In genomic region chr10:20891338-20891714, GRCh38 we compare ENCODE assay signal across 17 cellular contexts. TPM values are rescaled to one million over a fixed set of nuclear protein-coding genes. Genes with fewer than 3 reads are reported as not detected.
DNase-seq lines count a peak whose midpoint lies in the region; ATAC-seq and TF ChIP-seq lines count a peak whose summit lies in the region.
"Had no signal": no experiment of that assay in that cellular context is flagged by ENCODE, and none has a peak within 500 bp of the region (broad histone marks: within the 10 kb centered on the region; RNA-seq: fewer than 3 reads in every experiment).

No MANE protein-coding gene starts in this region.

- H3K27ac ChIP-seq in left lung, result no peak overlapping the region
- no peak overlapping the region for H3K27ac ChIP-seq in CD4-positive, alpha-beta memory T cell (ENCODE audit: low read depth, low read length)
- H3K27ac ChIP-seq: ovary, RWPE1 had no signal

- no peak for TF ChIP-seq CTCF in fibroblast of the aortic adventitia (IDR thresholded peaks at IDR 0.05; ENCODE audit: insufficient read depth, low read length)
- no peak for TF ChIP-seq CTCF in left lung (IDR thresholded peaks at IDR 0.05)

- no peaks in the 10 kb centered on the region for H3K27me3 ChIP-seq in left lung
- no peaks in the 10 kb centered on the region for H3K27me3 ChIP-seq in CD4-positive, alpha-beta memory T cell (ENCODE audit: insufficient read depth, low read length)
- H3K27me3 ChIP-seq: ovary had no signal

- H3K9me3 ChIP-seq in left lung, result no peaks in the 10 kb centered on the region
- H3K9me3 ChIP-seq in CD4-positive, alpha-beta memory T cell (ENCODE audit: control insufficient read depth in 1 of 2, low read length in 2 of 2), result no peaks in the 10 kb centered on the region
- H3K9me3 ChIP-seq: ovary had no signal

- H3K27me3 Mint-ChIP-seq in CD4-positive, alpha-beta memory T cell, result no peaks in the 10 kb centered on the region

- H3K4me3 ChIP-seq in fibroblast of the aortic adventitia (ENCODE audit: low read depth, low read length), result no peak overlapping the region
- H3K4me3 ChIP-seq in left lung, result no peak overlapping the region
- H3K4me3 ChIP-seq in CD4-positive, alpha-beta memory T cell (ENCODE audit: low read length in 2 of 2), result no peak overlapping the region
- H3K4me3 ChIP-seq: ovary had no signal

- CTCF ChIA-PET in CD4-positive, alpha-beta memory T cell (lab: Charles Lee; ENCODE audit: partially characterized antibody), result no interaction called here

- peak; percentile 61 for ATAC-seq in left lung
- ATAC-seq in HG03565 (IDR thresholded peaks at IDR 0.05; ENCODE audit: unreplicated experiment), result no peak
- ATAC-seq: stimulated activated naive CD8-positive, alpha-beta T cell treated with anti-CD3 and anti-CD28 coated beads, Interleukin-15, Interleukin-2, amounts not matched to agents 100 U/mL and 50 U/mL, for 24 hours had no signal

- DNase-seq in Caki2 (ENCODE audit: low read depth) (peak; percentile 19), RPMI7951 (ENCODE audit: low read depth) (peak; percentile 3), fibroblast of the aortic adventitia (ENCODE audit: low read depth) (peak; percentile 63), left lung (no peak), GM19238 (ENCODE audit: insufficient read length, low spot score) (no peak), NCI-H510A treated with DMSO at 0.1 percent for 48 hours (lab: John Stamatoyannopoulos, UW) (no peak)
- DNase-seq in CD4-positive, alpha-beta memory T cell, result no peak
- DNase-seq: activated CD4-positive, alpha-beta T cell treated with anti-CD3 and anti-CD28 coated beads for 4 hours; activated CD8-positive, alpha-beta memory T cell treated with anti-CD3 and anti-CD28 coated beads, Interleukin-2, amount 50 U/mL, for 48 hours; activated naive CD4-positive, alpha-beta T cell treated with anti-CD3 and anti-CD28 coated beads, Interleukin-2, amount 50 U/mL, for 16 hours; central memory CD4-positive, alpha-beta T cell; HCEC 1CT; immature natural killer cell; ovary; stimulated activated naive CD8-positive, alpha-beta T cell treated with anti-CD3 and anti-CD28 coated beads, Interleukin-15, Interleukin-2, amounts not matched to agents 100 U/mL and 50 U/mL, for 24 hours had no signal

- H3K4me3 Mint-ChIP-seq in CD4-positive, alpha-beta memory T cell, result no peak overlapping the region
- H3K4me3 Mint-ChIP-seq: immature natural killer cell had no signal

- H3K4me1 ChIP-seq in left lung, result no peaks in the 10 kb centered on the region
- no peaks in the 10 kb centered on the region for H3K4me1 ChIP-seq in CD4-positive, alpha-beta memory T cell (ENCODE audit: insufficient read depth, low read length)

- no peaks in the 10 kb centered on the region for H3K4me1 Mint-ChIP-seq in CD4-positive, alpha-beta memory T cell
- H3K4me1 Mint-ChIP-seq: immature natural killer cell had no signal

- in situ Hi-C loops in Caki2 (cut with HindIII; ENCODE audit: low pct_unique_long_range_greater_than_20kb, low sequenced_read_pairs), result no loop called here

- H3K36me3 Mint-ChIP-seq in CD4-positive, alpha-beta memory T cell, result no peaks in the 10 kb centered on the region
- H3K36me3 Mint-ChIP-seq: immature natural killer cell had no signal

- no peak overlapping the region for H3K27ac Mint-ChIP-seq in CD4-positive, alpha-beta memory T cell
- H3K27ac Mint-ChIP-seq: immature natural killer cell had no signal

- no peaks in the 10 kb centered on the region for H3K36me3 ChIP-seq in left lung
- H3K36me3 ChIP-seq in CD4-positive, alpha-beta memory T cell (ENCODE audit: insufficient read depth, low read length), result no peaks in the 10 kb centered on the region
- H3K36me3 ChIP-seq: ovary had no signal

- intact Hi-C loops in left lung (cut with DNase I), result no loop called here
- intact Hi-C loops in CD4-positive, alpha-beta memory T cell (cut with micrococcal nuclease), result no loop called here

- POLR2A ChIA-PET in CD4-positive, alpha-beta memory T cell (lab: Charles Lee; ENCODE audit: partially characterized antibody), result no interaction called here

- H3K9me3 Mint-ChIP-seq in CD4-positive, alpha-beta memory T cell, result peaks cover 0 to 5% (median 0%) of the 10 kb centered on the region in 8 donors
- H3K9me3 Mint-ChIP-seq: immature natural killer cell had no signal

RNA-seq across cellular contexts. Expression of gene NEBL, which starts 5.8 kb away (rescaled TPM):
- 5.4 and 7.4 TPM in 2 replicates for total RNA-seq in Caki2 (2014; rRNA removed; shearing (Covaris generic); ENCODE audit: low replicate concordance)
- under 0.01 TPM in 1 of 2 replicates, not detected in the other for total RNA-seq in RPMI7951 (2014; rRNA removed; shearing (Covaris generic))
- 0.09 and 4.3 TPM in 2 replicates for total RNA-seq in fibroblast of the aortic adventitia (ENCODE audit: low replicate concordance)
- 10 to 100 TPM; 58.8 to 65.9 TPM for total RNA-seq in left lung
- not detected for total RNA-seq in CD4-positive, alpha-beta memory T cell
- polyA plus RNA-seq in CD4-positive, alpha-beta memory T cell, result not detected
- polyA plus RNA-seq: immature natural killer cell had no signal

Comparison
In these comparisons a context has a peak if more than half of its experiments do, and no peak if none do; other contexts are left out.
1. DNase-seq: peak in Caki2 (single experiment), RPMI7951 (single experiment) and fibroblast of the aortic adventitia (single experiment); none in left lung (0 of 2), GM19238 (single experiment), NCI-H510A treated with DMSO at 0.1 percent for 48 hours (single experiment) and CD4-positive, alpha-beta memory T cell (0 of 5).